ENCODE assay signal across 1 cellular context in the genomic region with DNA sequence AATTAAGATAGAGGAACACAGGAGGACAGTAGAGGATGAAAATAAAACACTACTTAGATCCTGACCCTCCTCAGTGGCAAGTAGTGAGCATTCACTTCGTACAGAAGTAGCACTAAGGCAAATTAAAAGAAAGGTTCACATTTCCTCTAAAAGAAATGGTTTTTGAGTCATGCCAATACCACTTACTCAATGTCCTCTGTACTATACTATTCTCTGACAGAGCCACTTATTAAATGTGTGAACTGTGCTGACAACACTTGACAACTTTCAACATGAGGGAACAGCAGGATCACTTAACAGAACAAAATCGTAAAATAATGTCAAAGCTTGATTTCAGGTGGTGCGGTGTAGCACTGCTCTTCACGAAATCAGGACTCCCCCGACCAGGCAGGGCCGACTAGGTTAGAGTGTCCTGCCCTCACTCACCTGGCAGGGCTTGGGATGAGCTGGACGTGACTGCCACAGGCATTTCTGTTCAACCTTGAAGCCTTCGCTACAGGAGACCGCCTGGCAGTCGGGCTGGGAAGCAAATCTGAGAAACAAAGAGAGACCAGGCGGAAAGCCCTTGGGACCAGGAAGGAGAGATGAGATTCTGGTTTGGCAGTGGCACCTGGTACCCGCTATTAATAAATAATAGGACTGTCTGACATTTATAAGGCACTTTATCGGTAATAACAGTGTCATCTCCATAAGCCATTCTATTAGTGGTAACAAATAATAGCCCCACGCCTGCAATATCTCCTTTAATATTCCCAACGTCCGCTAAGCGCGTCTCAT.
TF ChIP-seq lines count a peak whose summit lies in the region.

No MANE protein-coding gene starts in this region.

TF ChIP-seq in GM23338, 12 proteins besides CTCF, POLR2A, EP300 and RAD21 (continued from another document):
- TF ChIP-seq, protein P1, sequence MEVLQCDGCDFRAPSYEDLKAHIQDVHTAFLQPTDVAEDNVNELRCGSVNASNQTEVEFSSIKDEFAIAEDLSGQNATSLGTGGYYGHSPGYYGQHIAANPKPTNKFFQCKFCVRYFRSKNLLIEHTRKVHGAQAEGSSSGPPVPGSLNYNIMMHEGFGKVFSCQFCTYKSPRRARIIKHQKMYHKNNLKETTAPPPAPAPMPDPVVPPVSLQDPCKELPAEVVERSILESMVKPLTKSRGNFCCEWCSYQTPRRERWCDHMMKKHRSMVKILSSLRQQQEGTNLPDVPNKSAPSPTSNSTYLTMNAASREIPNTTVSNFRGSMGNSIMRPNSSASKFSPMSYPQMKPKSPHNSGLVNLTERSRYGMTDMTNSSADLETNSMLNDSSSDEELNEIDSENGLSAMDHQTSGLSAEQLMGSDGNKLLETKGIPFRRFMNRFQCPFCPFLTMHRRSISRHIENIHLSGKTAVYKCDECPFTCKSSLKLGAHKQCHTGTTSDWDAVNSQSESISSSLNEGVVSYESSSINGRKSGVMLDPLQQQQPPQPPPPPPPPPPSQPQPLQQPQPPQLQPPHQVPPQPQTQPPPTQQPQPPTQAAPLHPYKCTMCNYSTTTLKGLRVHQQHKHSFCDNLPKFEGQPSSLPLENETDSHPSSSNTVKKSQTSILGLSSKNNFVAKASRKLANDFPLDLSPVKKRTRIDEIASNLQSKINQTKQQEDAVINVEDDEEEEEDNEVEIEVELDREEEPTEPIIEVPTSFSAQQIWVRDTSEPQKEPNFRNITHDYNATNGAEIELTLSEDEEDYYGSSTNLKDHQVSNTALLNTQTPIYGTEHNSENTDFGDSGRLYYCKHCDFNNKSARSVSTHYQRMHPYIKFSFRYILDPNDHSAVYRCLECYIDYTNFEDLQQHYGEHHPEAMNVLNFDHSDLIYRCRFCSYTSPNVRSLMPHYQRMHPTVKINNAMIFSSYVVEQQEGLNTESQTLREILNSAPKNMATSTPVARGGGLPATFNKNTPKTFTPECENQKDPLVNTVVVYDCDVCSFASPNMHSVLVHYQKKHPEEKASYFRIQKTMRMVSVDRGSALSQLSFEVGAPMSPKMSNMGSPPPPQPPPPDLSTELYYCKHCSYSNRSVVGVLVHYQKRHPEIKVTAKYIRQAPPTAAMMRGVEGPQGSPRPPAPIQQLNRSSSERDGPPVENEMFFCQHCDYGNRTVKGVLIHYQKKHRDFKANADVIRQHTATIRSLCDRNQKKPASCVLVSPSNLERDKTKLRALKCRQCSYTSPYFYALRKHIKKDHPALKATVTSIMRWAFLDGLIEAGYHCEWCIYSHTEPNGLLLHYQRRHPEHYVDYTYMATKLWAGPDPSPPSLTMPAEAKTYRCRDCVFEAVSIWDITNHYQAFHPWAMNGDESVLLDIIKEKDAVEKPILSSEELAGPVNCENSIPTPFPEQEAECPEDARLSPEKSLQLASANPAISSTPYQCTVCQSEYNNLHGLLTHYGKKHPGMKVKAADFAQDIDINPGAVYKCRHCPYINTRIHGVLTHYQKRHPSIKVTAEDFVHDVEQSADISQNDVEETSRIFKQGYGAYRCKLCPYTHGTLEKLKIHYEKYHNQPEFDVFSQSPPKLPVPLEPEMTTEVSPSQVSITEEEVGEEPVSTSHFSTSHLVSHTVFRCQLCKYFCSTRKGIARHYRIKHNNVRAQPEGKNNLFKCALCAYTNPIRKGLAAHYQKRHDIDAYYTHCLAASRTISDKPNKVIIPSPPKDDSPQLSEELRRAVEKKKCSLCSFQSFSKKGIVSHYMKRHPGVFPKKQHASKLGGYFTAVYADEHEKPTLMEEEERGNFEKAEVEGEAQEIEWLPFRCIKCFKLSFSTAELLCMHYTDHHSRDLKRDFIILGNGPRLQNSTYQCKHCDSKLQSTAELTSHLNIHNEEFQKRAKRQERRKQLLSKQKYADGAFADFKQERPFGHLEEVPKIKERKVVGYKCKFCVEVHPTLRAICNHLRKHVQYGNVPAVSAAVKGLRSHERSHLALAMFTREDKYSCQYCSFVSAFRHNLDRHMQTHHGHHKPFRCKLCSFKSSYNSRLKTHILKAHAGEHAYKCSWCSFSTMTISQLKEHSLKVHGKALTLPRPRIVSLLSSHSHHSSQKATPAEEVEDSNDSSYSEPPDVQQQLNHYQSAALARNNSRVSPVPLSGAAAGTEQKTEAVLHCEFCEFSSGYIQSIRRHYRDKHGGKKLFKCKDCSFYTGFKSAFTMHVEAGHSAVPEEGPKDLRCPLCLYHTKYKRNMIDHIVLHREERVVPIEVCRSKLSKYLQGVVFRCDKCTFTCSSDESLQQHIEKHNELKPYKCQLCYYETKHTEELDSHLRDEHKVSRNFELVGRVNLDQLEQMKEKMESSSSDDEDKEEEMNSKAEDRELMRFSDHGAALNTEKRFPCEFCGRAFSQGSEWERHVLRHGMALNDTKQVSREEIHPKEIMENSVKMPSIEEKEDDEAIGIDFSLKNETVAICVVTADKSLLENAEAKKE (CRISPR knock-in tag; IDR thresholded peaks at IDR 0.05), result no peak
- no peak for TF ChIP-seq NANOG (IDR thresholded peaks at IDR 0.05; ENCODE audit: borderline replicate concordance)
- TF ChIP-seq, protein P2, sequence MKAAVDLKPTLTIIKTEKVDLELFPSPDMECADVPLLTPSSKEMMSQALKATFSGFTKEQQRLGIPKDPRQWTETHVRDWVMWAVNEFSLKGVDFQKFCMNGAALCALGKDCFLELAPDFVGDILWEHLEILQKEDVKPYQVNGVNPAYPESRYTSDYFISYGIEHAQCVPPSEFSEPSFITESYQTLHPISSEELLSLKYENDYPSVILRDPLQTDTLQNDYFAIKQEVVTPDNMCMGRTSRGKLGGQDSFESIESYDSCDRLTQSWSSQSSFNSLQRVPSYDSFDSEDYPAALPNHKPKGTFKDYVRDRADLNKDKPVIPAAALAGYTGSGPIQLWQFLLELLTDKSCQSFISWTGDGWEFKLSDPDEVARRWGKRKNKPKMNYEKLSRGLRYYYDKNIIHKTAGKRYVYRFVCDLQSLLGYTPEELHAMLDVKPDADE (IDR thresholded peaks at IDR 0.05), result no peak
- no peak for TF ChIP-seq JUNB (IDR thresholded peaks at IDR 0.05; ENCODE audit: unreplicated experiment)
- no peak for TF ChIP-seq POLR2AphosphoS5 (IDR thresholded peaks at IDR 0.05; ENCODE audit: low read depth)
- TF ChIP-seq ZNF331 (CRISPR knock-in tag; IDR thresholded peaks at IDR 0.05; ENCODE audit: low read depth), result no peak
- no peak for TF ChIP-seq ZNF114 (CRISPR knock-in tag; IDR thresholded peaks at IDR 0.05)
